ENCODE assay signal across 15 cellular contexts in the genomic region with DNA sequence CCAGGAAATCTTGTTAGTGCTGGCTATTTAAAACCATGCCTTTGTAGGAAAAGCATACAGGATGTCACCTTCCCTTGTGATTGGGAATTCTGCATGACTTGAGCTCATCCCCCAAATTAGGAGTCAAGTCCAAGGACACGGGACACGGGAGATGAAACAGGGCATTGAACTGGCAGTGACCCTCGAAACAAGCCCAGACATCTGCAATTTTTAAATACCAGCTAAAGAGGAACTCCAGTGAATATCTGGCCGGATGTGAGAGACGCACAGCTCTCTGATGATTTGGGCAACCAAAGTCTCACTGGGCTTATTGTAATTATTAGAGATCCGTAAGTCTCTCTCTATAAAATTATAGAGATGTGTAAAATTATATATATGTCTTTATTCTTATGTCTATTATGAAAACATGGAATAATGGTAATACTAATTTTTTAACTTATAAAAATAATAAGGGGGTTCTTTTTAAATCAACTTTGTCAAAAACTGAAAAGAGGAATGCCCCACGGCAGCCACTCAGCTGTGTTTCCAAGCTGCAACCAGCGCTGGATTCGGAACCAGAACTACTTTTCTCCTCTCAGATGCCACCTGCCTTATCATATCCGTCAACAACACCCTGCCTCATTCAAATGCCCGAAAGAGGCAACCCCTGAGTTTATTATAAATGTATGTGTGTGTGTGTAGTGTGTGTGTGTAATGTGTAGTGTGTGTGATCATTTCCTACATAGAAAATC. TPM values are rescaled to one million over a fixed set of nuclear protein-coding genes. Genes with fewer than 3 reads are reported as not detected.
DNase-seq lines count a peak whose midpoint lies in the region; ATAC-seq and TF ChIP-seq lines count a peak whose summit lies in the region.
"Had no signal": no experiment of that assay in that cellular context is flagged by ENCODE, and none has a peak within 500 bp of the region (broad histone marks: within the 10 kb centered on the region; RNA-seq: fewer than 3 reads in every experiment).

No MANE protein-coding gene starts in this region.

- H3K4me3 Mint-ChIP-seq in activated T-cell treated with anti-CD3 and anti-CD28 coated beads, Interleukin-2, amount 50 U/mL, for 72 hours, result peak overlapping the region; percentile 22 to 90
- H3K4me3 Mint-ChIP-seq in stimulated activated naive B cell treated with anti-CD40 and anti-IgM and Interleukin-4, amounts not matched to agents 10 μg/mL and 1 μg/mL and 100 μg/mL, for 72 hours, result peak overlapping the region; percentile 42 to 72
- no peak overlapping the region for H3K4me3 Mint-ChIP-seq in activated naive CD4-positive, alpha-beta T cell treated with anti-CD3 and anti-CD28 coated beads, Interleukin-2, amount 10 ng/mL, durations not matched to agents 7 days and 5 days
- H3K4me3 Mint-ChIP-seq: brain, WTC11 had no signal

- no peaks in the 10 kb centered on the region for H3K27me3 ChIP-seq in colonic mucosa
- H3K27me3 ChIP-seq: heart left ventricle, ovary had no signal

- TF ChIP-seq CTCF in colonic mucosa (IDR thresholded peaks at IDR 0.05), result no peak

- H3K36me3 Mint-ChIP-seq in activated T-cell treated with anti-CD3 and anti-CD28 coated beads, Interleukin-2, amount 50 U/mL, for 72 hours (ENCODE audit: insufficient read depth in 2 of 2), result peaks cover 0 to 4% of the 10 kb centered on the region in 2 donors
- H3K36me3 Mint-ChIP-seq in stimulated activated naive B cell treated with anti-CD40 and anti-IgM and Interleukin-4, amounts not matched to agents 10 μg/mL and 1 μg/mL and 100 μg/mL, for 72 hours, result peaks cover 15 to 25% of the 10 kb centered on the region in 2 donors
- H3K36me3 Mint-ChIP-seq in activated naive CD4-positive, alpha-beta T cell treated with anti-CD3 and anti-CD28 coated beads, Interleukin-2, amount 10 ng/mL, durations not matched to agents 7 days and 5 days, result peaks cover 15% of the 10 kb centered on the region

- no peaks in the 10 kb centered on the region for H3K9me3 ChIP-seq in colonic mucosa
- H3K9me3 ChIP-seq: heart left ventricle, ovary had no signal

- no peak overlapping the region for H3K4me3 ChIP-seq in colonic mucosa
- H3K4me3 ChIP-seq: heart left ventricle, ovary had no signal

- ATAC-seq in activated T-cell treated with anti-CD3 and anti-CD28 coated beads, Interleukin-2, amount 50 U/mL, for 72 hours (replicated peaks in 1 of 2), result no peak
- ATAC-seq in stimulated activated naive B cell treated with anti-CD40 and anti-IgM and Interleukin-4, amounts not matched to agents 10 μg/mL and 1 μg/mL and 100 μg/mL, for 72 hours (replicated peaks), result peak; percentile 68 to 76
- ATAC-seq: WTC11 had no signal

- peaks cover 57% of the 10 kb centered on the region for H3K4me1 Mint-ChIP-seq in activated T-cell treated with anti-CD3 and anti-CD28 coated beads, Interleukin-2, amount 50 U/mL, for 72 hours (ENCODE audit: low read depth)
- peaks cover 30 to 56% of the 10 kb centered on the region in 2 donors for H3K4me1 Mint-ChIP-seq in stimulated activated naive B cell treated with anti-CD40 and anti-IgM and Interleukin-4, amounts not matched to agents 10 μg/mL and 1 μg/mL and 100 μg/mL, for 72 hours
- peaks cover 37% of the 10 kb centered on the region for H3K4me1 Mint-ChIP-seq in activated naive CD4-positive, alpha-beta T cell treated with anti-CD3 and anti-CD28 coated beads, Interleukin-2, amount 10 ng/mL, durations not matched to agents 7 days and 5 days

- H3K27me3 Mint-ChIP-seq in activated T-cell treated with anti-CD3 and anti-CD28 coated beads, Interleukin-2, amount 50 U/mL, for 72 hours (ENCODE audit: low read depth), result no peaks in the 10 kb centered on the region
- no peaks in the 10 kb centered on the region for H3K27me3 Mint-ChIP-seq in stimulated activated naive B cell treated with anti-CD40 and anti-IgM and Interleukin-4, amounts not matched to agents 10 μg/mL and 1 μg/mL and 100 μg/mL, for 72 hours
- no peaks in the 10 kb centered on the region for H3K27me3 Mint-ChIP-seq in activated naive CD4-positive, alpha-beta T cell treated with anti-CD3 and anti-CD28 coated beads, Interleukin-2, amount 10 ng/mL, durations not matched to agents 7 days and 5 days

- no peak overlapping the region for H3K9ac ChIP-seq in colonic mucosa (ENCODE audit: low read depth in 2 of 2, low read length in 2 of 2)

- no peaks in the 10 kb centered on the region for H3K9me3 Mint-ChIP-seq in activated T-cell treated with anti-CD3 and anti-CD28 coated beads, Interleukin-2, amount 50 U/mL, for 72 hours
- H3K9me3 Mint-ChIP-seq in stimulated activated naive B cell treated with anti-CD40 and anti-IgM and Interleukin-4, amounts not matched to agents 10 μg/mL and 1 μg/mL and 100 μg/mL, for 72 hours, result no peaks in the 10 kb centered on the region
- no peaks in the 10 kb centered on the region for H3K9me3 Mint-ChIP-seq in activated naive CD4-positive, alpha-beta T cell treated with anti-CD3 and anti-CD28 coated beads, Interleukin-2, amount 10 ng/mL, durations not matched to agents 7 days and 5 days
- H3K9me3 Mint-ChIP-seq: brain, WTC11 had no signal

- CTCF ChIA-PET in activated naive CD4-positive, alpha-beta T cell treated with anti-CD3 and anti-CD28 coated beads, Interleukin-2, amount 10 ng/mL, durations not matched to agents 7 days and 5 days (lab: Charles Lee), result interaction anchor here (1.4 kb wide), 1 partner anchor 187 kb away, joined by 3 read pairs; no protein-coding TSS in a partner anchor

- H3K4me1 ChIP-seq in colonic mucosa, result peaks cover 7% of the 10 kb centered on the region

- no peak for DNase-seq in activated T-cell treated with anti-CD3 and anti-CD28 coated beads, Interleukin-2, amount 50 U/mL, for 72 hours
- no peak for DNase-seq in activated T-cell treated with anti-CD3 and anti-CD28 coated beads, Interleukin-2, amount 50 U/mL, for 48 hours
- DNase-seq in NOMO-1 treated with DMSO at 0.1 percent for 48 hours (lab: John Stamatoyannopoulos, UW; ENCODE audit: unreplicated experiment), result peak; percentile 67
- DNase-seq in germinal center (ENCODE audit: low spot score), result peak; percentile 51
- DNase-seq in stimulated activated naive B cell treated with anti-CD40 and anti-IgM and Interleukin-4, amounts not matched to agents 10 μg/mL and 1 μg/mL and 100 μg/mL, for 72 hours, result no peak
- no peak for DNase-seq in activated gamma-delta T cell treated with Interleukin-2 at 50 U/mL for 16 hours
- DNase-seq in colonic mucosa, result no peak
- DNase-seq in activated naive CD4-positive, alpha-beta T cell treated with anti-CD3 and anti-CD28 coated beads, Interleukin-2, amount 10 ng/mL, durations not matched to agents 7 days and 5 days, result no peak
- DNase-seq: heart left ventricle, kidney, NCI-H2029, NCI-H524 treated with DMSO at 0.1 percent for 48 hours had no signal

- H3K27ac ChIP-seq in colonic mucosa, result no peak overlapping the region
- H3K27ac ChIP-seq: ovary had no signal

- intact Hi-C loops in colonic mucosa (cut with DNase I), result no loop called here

- no peak overlapping the region for H3K27ac Mint-ChIP-seq in activated T-cell treated with anti-CD3 and anti-CD28 coated beads, Interleukin-2, amount 50 U/mL, for 72 hours
- H3K27ac Mint-ChIP-seq in stimulated activated naive B cell treated with anti-CD40 and anti-IgM and Interleukin-4, amounts not matched to agents 10 μg/mL and 1 μg/mL and 100 μg/mL, for 72 hours, result peak overlapping the region; percentile 37
- H3K27ac Mint-ChIP-seq in activated naive CD4-positive, alpha-beta T cell treated with anti-CD3 and anti-CD28 coated beads, Interleukin-2, amount 10 ng/mL, durations not matched to agents 7 days and 5 days, result no peak overlapping the region
- H3K27ac Mint-ChIP-seq: WTC11 had no signal

- peaks cover 6% of the 10 kb centered on the region for H3K36me3 ChIP-seq in colonic mucosa
- H3K36me3 ChIP-seq: ovary had no signal

RNA-seq across cellular contexts. Expression of gene C2CD2, which starts 32.6 kb away (rescaled TPM):
- total RNA-seq in activated T-cell treated with anti-CD3 and anti-CD28 coated beads, Interleukin-2, amount 50 U/mL, for 72 hours, result 10 to 100 TPM in 1 of 2 donors, 1 to 10 TPM in 1; 6.9 to 15.1 TPM
- total RNA-seq in colonic mucosa, result 10 to 100 TPM; 13.3 to 16.1 TPM

RNA-seq across cellular contexts. Expression of gene PRDM15, which starts 42.1 kb away (rescaled TPM):
- 10 to 100 TPM; 12.1 to 14.6 TPM for total RNA-seq in activated T-cell treated with anti-CD3 and anti-CD28 coated beads, Interleukin-2, amount 50 U/mL, for 72 hours
- 1 to 10 TPM; 3.2 to 6.3 TPM for total RNA-seq in colonic mucosa

Comparison
In these comparisons a context has a peak if more than half of its experiments do, and no peak if none do; other contexts are left out.
1. ATAC-seq: peak in stimulated activated naive B cell treated with anti-CD40 and anti-IgM and Interleukin-4, amounts not matched to agents 10 μg/mL and 1 μg/mL and 100 μg/mL, for 72 hours (2 of 2); none in activated T-cell treated with anti-CD3 and anti-CD28 coated beads, Interleukin-2, amount 50 U/mL, for 72 hours (0 of 2).
2. DNase-seq: peak in NOMO-1 treated with DMSO at 0.1 percent for 48 hours (single experiment) and germinal center (single experiment); none in activated T-cell treated with anti-CD3 and anti-CD28 coated beads, Interleukin-2, amount 50 U/mL, for 72 hours (0 of 2), activated T-cell treated with anti-CD3 and anti-CD28 coated beads, Interleukin-2, amount 50 U/mL, for 48 hours (0 of 2), stimulated activated naive B cell treated with anti-CD40 and anti-IgM and Interleukin-4, amounts not matched to agents 10 μg/mL and 1 μg/mL and 100 μg/mL, for 72 hours (single experiment), activated gamma-delta T cell treated with Interleukin-2 at 50 U/mL for 16 hours (single experiment), colonic mucosa (single experiment) and activated naive CD4-positive, alpha-beta T cell treated with anti-CD3 and anti-CD28 coated beads, Interleukin-2, amount 10 ng/mL, durations not matched to agents 7 days and 5 days (single experiment).